ENCODE assay signal across 16 cellular contexts in the genomic region with DNA sequence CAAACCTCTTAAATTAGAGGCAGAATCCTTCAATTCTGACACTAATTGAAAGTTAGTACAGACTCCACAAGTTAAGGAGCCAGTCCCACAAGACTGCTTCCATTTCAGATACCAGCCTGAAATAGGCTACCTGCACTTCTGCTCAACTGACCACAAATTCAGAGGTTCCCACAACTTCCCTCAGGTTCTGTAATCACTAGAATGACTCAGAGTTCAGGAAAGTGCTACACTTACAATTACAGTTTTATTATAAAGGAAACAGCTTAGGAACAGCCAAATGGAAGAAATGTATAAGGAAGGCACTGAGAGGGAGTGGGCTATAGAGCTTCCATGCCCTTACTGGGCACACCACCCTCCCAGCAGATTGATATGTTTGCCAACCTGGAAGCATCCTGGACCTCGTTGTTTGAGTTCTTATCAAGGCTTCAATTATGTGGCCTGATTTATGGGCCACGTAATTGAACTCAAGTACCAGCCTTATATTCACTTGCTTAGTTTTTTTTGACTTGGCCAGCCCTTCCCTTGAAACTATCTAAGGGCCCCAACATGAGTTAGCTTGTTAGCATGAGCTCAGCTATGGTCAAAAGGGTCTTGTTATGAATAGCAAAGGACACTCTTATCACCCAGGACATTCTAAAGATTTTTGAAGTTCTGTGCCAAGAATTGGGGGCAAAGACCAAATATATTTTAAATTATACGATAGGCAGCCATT. TPM values are rescaled to one million over a fixed set of nuclear protein-coding genes. Genes with fewer than 3 reads are reported as not detected.
DNase-seq lines count a peak whose midpoint lies in the region; ATAC-seq, FAIRE-seq and TF ChIP-seq lines count a peak whose summit lies in the region.
"Had no signal": no experiment of that assay in that cellular context is flagged by ENCODE, and none has a peak within 500 bp of the region (broad histone marks: within the 10 kb centered on the region; RNA-seq: fewer than 3 reads in every experiment).

No MANE protein-coding gene starts in this region.

- H3K4me2 ChIP-seq in H1 (ENCODE audit: insufficient read depth in 1 of 2, low read depth in 2 of 2, low read length in 2 of 2): no peak overlapping the region

- POLR2A ChIA-PET in H1 (lab: Charles Lee; ENCODE audit: partially characterized antibody): no interaction called here

- H2BK15ac ChIP-seq in H1 (ENCODE audit: low read length): no peak overlapping the region

- H2BK20ac ChIP-seq in H1 (ENCODE audit: low read length): no peak overlapping the region

- ATAC-seq in body of pancreas (no peak), HG03354 (IDR thresholded peaks at IDR 0.05; ENCODE audit: poor library complexity, severe bottlenecking, unreplicated experiment) (no peak), HG02973 (IDR thresholded peaks at IDR 0.05; ENCODE audit: unreplicated experiment) (no peak)
- ATAC-seq: activated CD8-positive, alpha-beta T cell treated with anti-CD3 and anti-CD28 coated beads for 36 hours; T-cell had no signal

- BruUV-seq in Calu3 (replicated peaks; lab: Mats Ljungman, UMichigan): no TSS peak

- H3K9me3 Mint-ChIP-seq in Calu3 (ENCODE audit: low read depth, unreplicated experiment): no peaks in the 10 kb centered on the region

- no peaks in the 10 kb centered on the region for H3K27me3 ChIP-seq in H1 (replicated peaks in 1 of 4; ENCODE audit: control insufficient read depth in 3 of 4, extremely low read depth in 1 of 4, insufficient read depth in 3 of 4, low read length in 3 of 4)
- H3K27me3 ChIP-seq in body of pancreas: no peaks in the 10 kb centered on the region

- no peak overlapping the region for H3K4me3 Mint-ChIP-seq in Calu3 (ENCODE audit: low read depth, unreplicated experiment)
- H3K4me3 Mint-ChIP-seq: activated CD8-positive, alpha-beta T cell treated with anti-CD3 and anti-CD28 coated beads for 36 hours; activated naive CD8-positive, alpha-beta T cell treated with anti-CD3 and anti-CD28 coated beads, Interleukin-2, amount 10 ng/mL, durations not matched to agents 7 days and 5 days; T-cell had no signal

- H4K20me1 ChIP-seq in H1 (replicated peaks in 1 of 2; ENCODE audit: control insufficient read depth in 1 of 2, insufficient read depth in 2 of 2, low read length in 2 of 2): no peaks in the 10 kb centered on the region

- no peak overlapping the region for H2BK5ac ChIP-seq in H1 (ENCODE audit: low read depth, low read length)

- H3K9ac ChIP-seq in H1 (replicated peaks in 1 of 4; ENCODE audit: extremely low read depth in 1 of 4, low read depth in 3 of 4, low read length in 3 of 4): no peak overlapping the region

- H4K91ac ChIP-seq in H1 (replicated peaks; ENCODE audit: insufficient read length, low read length): no peak overlapping the region

- no peak overlapping the region for H4K8ac ChIP-seq in H1 (ENCODE audit: extremely low read depth, insufficient read depth, low read length)

- H3K4me3 ChIP-seq in H1 (ENCODE audit: extremely low read depth in 1 of 4, insufficient read depth in 2 of 4, low read depth in 3 of 4, low read length in 4 of 4): no peak overlapping the region
- no peak overlapping the region for H3K4me3 ChIP-seq in body of pancreas

- no peak for TF ChIP-seq POLR2A in H1 (IDR thresholded peaks at IDR 0.05; ENCODE audit: control extremely low read depth in 1 of 2, low read depth in 2 of 2, low read length in 2 of 2)
- no peak for TF ChIP-seq POLR2A in body of pancreas (IDR thresholded peaks at IDR 0.05)

- intact Hi-C loops in Calu3 (cut with micrococcal nuclease; ENCODE audit: unreplicated experiment) (no loop called here), body of pancreas (cut with DNase I) (no loop called here)

- H3K23me2 ChIP-seq in H1 (ENCODE audit: low read depth, low read length): no peaks in the 10 kb centered on the region

- CTCF ChIA-PET in Calu3 (lab: Charles Lee) (no interaction called here), H1 (lab: Charles Lee; ENCODE audit: partially characterized antibody) (interaction anchor here (0.6 kb wide), 1 partner anchor 19 kb away, joined by 3 read pairs; no protein-coding TSS in a partner anchor)

- TF ChIP-seq EP300 in H1 (IDR thresholded peaks at IDR 0.05; ENCODE audit: borderline replicate concordance in 1 of 2, low read depth in 2 of 2, low read length in 2 of 2): no peak

- H3K4me1 ChIP-seq in H1 (replicated peaks in 1 of 4; ENCODE audit: control insufficient read depth in 3 of 4, insufficient read depth in 4 of 4, low read length in 3 of 4): peaks cover 0 to 5% (median 0%) of the 10 kb centered on the region in 4 experiments; a peak in 1 of 7 replicates
- H3K4me1 ChIP-seq in body of pancreas: peaks cover 6% of the 10 kb centered on the region

- FAIRE-seq in H1 (lab: Jason Lieb, UNC): no peak

- TF ChIP-seq RAD21 in H1 (IDR thresholded peaks at IDR 0.05 in 1 of 2, conservative IDR thresholded peaks at IDR 0.05 in 1 of 2; ENCODE audit: low read depth in 2 of 2, low read length in 2 of 2): no peak

- H3K27me3 Mint-ChIP-seq in Calu3 (ENCODE audit: unreplicated experiment): no peaks in the 10 kb centered on the region
- H3K27me3 Mint-ChIP-seq: activated CD8-positive, alpha-beta T cell treated with anti-CD3 and anti-CD28 coated beads for 36 hours; activated naive CD8-positive, alpha-beta T cell treated with anti-CD3 and anti-CD28 coated beads, Interleukin-2, amount 10 ng/mL, durations not matched to agents 7 days and 5 days; T-cell had no signal

- peak overlapping the region; percentile 71 for H3K27ac Mint-ChIP-seq in Calu3 (ENCODE audit: unreplicated experiment)
- H3K27ac Mint-ChIP-seq: activated CD8-positive, alpha-beta T cell treated with anti-CD3 and anti-CD28 coated beads for 36 hours; activated naive CD8-positive, alpha-beta T cell treated with anti-CD3 and anti-CD28 coated beads, Interleukin-2, amount 10 ng/mL, durations not matched to agents 7 days and 5 days; T-cell had no signal

- H3K9me3 ChIP-seq in H1 (ENCODE audit: insufficient read depth in 2 of 2, low read depth in 1 of 2, low read length in 1 of 2) (peaks cover 0 to 10% of the 10 kb centered on the region in 2 experiments; a peak in 3 of 4 replicates), body of pancreas (no peaks in the 10 kb centered on the region)

- H3K27ac ChIP-seq in H1 (ENCODE audit: low read depth, low read length): no peak overlapping the region
- H3K27ac ChIP-seq in body of pancreas: no peak overlapping the region

- no peak overlapping the region for H3K56ac ChIP-seq in H1 (replicated peaks; ENCODE audit: insufficient read length, low read depth, low read length)

- peaks cover 17% of the 10 kb centered on the region for H3K4me1 Mint-ChIP-seq in Calu3 (ENCODE audit: low read depth, unreplicated experiment)
- H3K4me1 Mint-ChIP-seq: activated naive CD8-positive, alpha-beta T cell treated with anti-CD3 and anti-CD28 coated beads, Interleukin-2, amount 10 ng/mL, durations not matched to agents 7 days and 5 days had no signal

- H2BK120ac ChIP-seq in H1 (replicated peaks; ENCODE audit: low read depth, low read length): no peak overlapping the region

- no peak overlapping the region for H3K23ac ChIP-seq in H1 (ENCODE audit: insufficient read length)

- peak overlapping the region; percentile 12 for H4K5ac ChIP-seq in H1 (ENCODE audit: insufficient read length, low read depth, low read length)

- peaks cover 0 to 97% of the 10 kb centered on the region in 2 experiments; a peak in 2 of 4 replicates for H3K79me2 ChIP-seq in H1 (ENCODE audit: control insufficient read depth in 1 of 2, insufficient read depth in 2 of 2, low read length in 2 of 2)

- no peak overlapping the region for H3K18ac ChIP-seq in H1 (ENCODE audit: extremely low read depth, low read length)

- H3K4ac ChIP-seq in H1 (replicated peaks; ENCODE audit: insufficient read length, low read depth, low read length): no peak overlapping the region

- no peaks in the 10 kb centered on the region; the same call in none of the 2 replicates for H3K79me1 ChIP-seq in H1 (ENCODE audit: low read depth, low read length)

- no peak overlapping the region for H2AFZ ChIP-seq in H1 (ENCODE audit: low read length)

- TF ChIP-seq CTCF in Calu3 (IDR thresholded peaks at IDR 0.05; ENCODE audit: unreplicated experiment) (no peak), H1 (IDR thresholded peaks at IDR 0.05; ENCODE audit: control extremely low read depth in 1 of 3, insufficient read depth in 1 of 3, low read depth in 1 of 3, low read length in 3 of 3) (no peak), body of pancreas (IDR thresholded peaks at IDR 0.05) (no peak)

- H3K36me3 Mint-ChIP-seq in Calu3 (ENCODE audit: insufficient read depth, unreplicated experiment): peaks cover 7% of the 10 kb centered on the region
- H3K36me3 Mint-ChIP-seq: activated naive CD8-positive, alpha-beta T cell treated with anti-CD3 and anti-CD28 coated beads, Interleukin-2, amount 10 ng/mL, durations not matched to agents 7 days and 5 days; T-cell had no signal

- no peaks in the 10 kb centered on the region; a peak in 2 of 8 replicates for H3K36me3 ChIP-seq in H1 (ENCODE audit: control insufficient read depth in 2 of 4, insufficient read depth in 4 of 4, low read length in 3 of 4)
- no peaks in the 10 kb centered on the region for H3K36me3 ChIP-seq in body of pancreas (replicated peaks in 1 of 2; ENCODE audit: insufficient read depth in 1 of 2, low read depth in 2 of 2)

- no peak overlapping the region for H2AK5ac ChIP-seq in H1 (ENCODE audit: low read depth, low read length)

- 94% methylated on average over 3 of the region's 3 CpGs; no CpG with 5 or more reads in 1 of the 2 experiments for WGBS in H1 (ENCODE audit: extremely low coverage in 1 of 2, insufficient coverage in 1 of 2, insufficient read length in 1 of 2, insufficient replicate concordance in 2 of 2, low coverage in 1 of 2, low lambda C conversion rate in 2 of 2, missing lambda C conversion rate in 1 of 2), 2 experiments
- WGBS in body of pancreas, 2 donors: 44% methylated on average over 3 of the region's 3 CpGs

- DNase-seq in Calu3: peak; percentile 14
- peak; percentile 85 for DNase-seq in M059J (ENCODE audit: low read depth)
- peak; percentile 58 for DNase-seq in NCI-H748 treated with DMSO at 0.1 percent for 48 hours (lab: John Stamatoyannopoulos, UW)
- DNase-seq in H1 (ENCODE audit: low read depth in 1 of 2, low spot score in 2 of 2): no peak
- DNase-seq in LoVo (ENCODE audit: low spot score): no peak
- DNase-seq in body of pancreas: no peak
- DNase-seq: activated CD8-positive, alpha-beta T cell treated with anti-CD3 and anti-CD28 coated beads for 36 hours; activated naive CD8-positive, alpha-beta T cell treated with anti-CD3 and anti-CD28 coated beads, Interleukin-2, amount 10 ng/mL, durations not matched to agents 7 days and 5 days; activated T-cell treated with anti-CD3 and anti-CD28 coated beads, Interleukin-2, amount 50 U/mL, for 48 hours; caudate nucleus; effector CD4-positive, alpha-beta T cell; GOT3; kidney glomerular epithelial cell; T-cell had no signal

- no peak overlapping the region for H3K14ac ChIP-seq in H1 (ENCODE audit: insufficient read length)

- H2BK12ac ChIP-seq in H1 (ENCODE audit: low read depth, low read length): no peak overlapping the region

RNA-seq across cellular contexts. Expression of gene NBEA, which starts 25.9 kb away (rescaled TPM):
- total RNA-seq in Calu3 (2022): 18.0 and 21.4 TPM in 2 replicates
- 2.9 and 6.4 TPM in 2 replicates for total RNA-seq in M059J (2014; rRNA removed; shearing (Covaris generic))
- total RNA-seq in H1 (2021; fragmentation: NEBNext Ultra II Directional; extraction: Animal tissue kit (Norgen Biotek cat#: 25700)): 19.8 and 21.5 TPM in 2 replicates
- 9.0 and 14.2 TPM in 2 replicates for polyA plus RNA-seq in H1 (2011; rRNA removed)
- polyA plus RNA-seq in H1 (2011; cell fraction: cytosol; rRNA removed): 13.8 TPM
- polyA plus RNA-seq in H1 (2011; cell fraction: nucleus; rRNA removed): 12.0 TPM
- 9.8 to 23.6 TPM (median 15.0 TPM) in 4 replicates for polyA plus RNA-seq in H1 (2012, experiment 1 of 2)
- 0.80 TPM for polyA plus RNA-seq in H1 (2012, experiment 2 of 2)
- polyA plus RNA-seq in H1 (2013, experiment 1 of 2): 6.3 TPM
- 5.7 TPM for polyA plus RNA-seq in H1 (2013, experiment 2 of 2)
- polyA minus RNA-seq in H1 (2011; rRNA and poly(A)+ RNA removed): 59.4 and 83.0 TPM in 2 replicates
- 23.0 TPM for polyA minus RNA-seq in H1 (2011; cell fraction: cytosol; rRNA and poly(A)+ RNA removed)
- polyA minus RNA-seq in H1 (2011; cell fraction: nucleus; rRNA and poly(A)+ RNA removed): 171 TPM
- 10 to 100 TPM in 1 of 2 donors, 1 to 10 TPM in 1; 9.6 to 19.1 TPM for total RNA-seq in body of pancreas

Comparison
In these comparisons a context has a peak if more than half of its experiments do, and no peak if none do; other contexts are left out.
1. DNase-seq: peak in Calu3 (single experiment), M059J (single experiment) and NCI-H748 treated with DMSO at 0.1 percent for 48 hours (single experiment); none in H1 (0 of 2), LoVo (single experiment) and body of pancreas (0 of 4).